Comparison of ENCODE assay signal across 26 cellular contexts in genomic region chr6:64250126-64250525, GRCh38.
DNase-seq lines count a peak whose midpoint lies in the region; ATAC-seq, FAIRE-seq and TF ChIP-seq lines count a peak whose summit lies in the region.
"Had no signal": no experiment of that assay in that cellular context is flagged by ENCODE, and none has a peak within 500 bp of the region (broad histone marks: within the 10 kb centered on the region; RNA-seq: fewer than 3 reads in every experiment).

No MANE protein-coding gene starts in this region.

- no peak for ATAC-seq in activated naive CD4-positive, alpha-beta T cell treated with anti-CD3 and anti-CD28 coated beads, Interleukin-2, amount 50 U/mL, for 72 hours
- ATAC-seq: body of pancreas; gastroesophageal sphincter; naive thymus-derived CD4-positive, alpha-beta T cell; pancreas; T-cell had no signal

- no peak overlapping the region for H3K27ac Mint-ChIP-seq in activated naive CD4-positive, alpha-beta T cell treated with anti-CD3 and anti-CD28 coated beads, Interleukin-2, amount 50 U/mL, for 72 hours
- H3K27ac Mint-ChIP-seq: activated naive CD4-positive, alpha-beta T cell treated with anti-CD3 and anti-CD28 coated beads, Interleukin-2, amount 50 U/mL, for 24 hours; activated T-helper 1 cell treated with anti-CD3 and anti-CD28 coated beads, Interleukin-12 subunit alpha, Interleukin-12 subunit beta, Interleukin-2, Interleukin-4 antibody, amounts not matched to agents 30 ng/mL and 10 ng/mL and 1 ng/mL, durations not matched to agents 14 hours and 24 hours and 36 hours; memory B cell; naive thymus-derived CD4-positive, alpha-beta T cell; T-cell had no signal

- TF ChIP-seq CTCF in choroid plexus epithelial cell (conservative IDR thresholded peaks at IDR 0.05; ENCODE audit: low read depth, low read length), result peak; percentile 60

- DNase-seq in Caki2 (ENCODE audit: low read depth), result peak; percentile 78
- peak; percentile 10 for DNase-seq in HTR-8/SVneo (ENCODE audit: insufficient read length, low spot score)
- peak; percentile 67 for DNase-seq in choroid plexus epithelial cell (ENCODE audit: low read depth)
- DNase-seq in kidney glomerular epithelial cell (lab: John Stamatoyannopoulos, UW), result peak; percentile 57
- DNase-seq in NCI-H748 (lab: John Stamatoyannopoulos, UW; ENCODE audit: unreplicated experiment), result no peak
- DNase-seq in DMS79 treated with DMSO at 0.1 percent for 48 hours (lab: John Stamatoyannopoulos, UW), result no peak
- DNase-seq in activated naive CD4-positive, alpha-beta T cell treated with anti-CD3 and anti-CD28 coated beads, Interleukin-2, amount 50 U/mL, for 72 hours (ENCODE audit: low spot score in 2 of 2), result no peak
- no peak for DNase-seq in NCI-H1417 treated with DMSO at 0.1 percent for 48 hours (lab: John Stamatoyannopoulos, UW)
- DNase-seq: ACHN; activated CD4-positive, alpha-beta T cell treated with anti-CD3 and anti-CD28 coated beads for 48 hours; body of pancreas; colonic mucosa; GM23248; naive thymus-derived CD4-positive, alpha-beta T cell; NCI-H1417; NCI-H526; pancreas; sigmoid colon; T-cell had no signal

- peaks cover 8 to 13% of the 10 kb centered on the region in 2 donors for H3K9me3 Mint-ChIP-seq in activated naive CD4-positive, alpha-beta T cell treated with anti-CD3 and anti-CD28 coated beads, Interleukin-2, amount 50 U/mL, for 72 hours
- H3K9me3 Mint-ChIP-seq: activated naive CD4-positive, alpha-beta T cell treated with anti-CD3 and anti-CD28 coated beads, Interleukin-2, amount 50 U/mL, for 24 hours had no signal

- in situ Hi-C loops in Caki2 (cut with HindIII; ENCODE audit: low pct_unique_long_range_greater_than_20kb, low sequenced_read_pairs), result no loop called here

- FAIRE-seq in HTR-8/SVneo (lab: Jason Lieb, UNC), result no peak
- FAIRE-seq: GM12891, GM19239, pancreas had no signal

- no peak overlapping the region for H3K4me3 ChIP-seq in choroid plexus epithelial cell (ENCODE audit: low read depth, low read length)
- H3K4me3 ChIP-seq: body of pancreas, colonic mucosa, gastroesophageal sphincter, GM23248, pancreas, sigmoid colon, vagina had no signal

- no peaks in the 10 kb centered on the region for H3K36me3 Mint-ChIP-seq in activated naive CD4-positive, alpha-beta T cell treated with anti-CD3 and anti-CD28 coated beads, Interleukin-2, amount 50 U/mL, for 72 hours
- H3K36me3 Mint-ChIP-seq: activated naive CD4-positive, alpha-beta T cell treated with anti-CD3 and anti-CD28 coated beads, Interleukin-2, amount 50 U/mL, for 24 hours; memory B cell; naive thymus-derived CD4-positive, alpha-beta T cell; T-cell had no signal

Comparison
In these comparisons a context has a peak if more than half of its experiments do, and no peak if none do; other contexts are left out.
1. DNase-seq: peak in Caki2 (single experiment), HTR-8/SVneo (single experiment), choroid plexus epithelial cell (single experiment) and kidney glomerular epithelial cell (single experiment); none in NCI-H748 (single experiment), DMS79 treated with DMSO at 0.1 percent for 48 hours (single experiment), activated naive CD4-positive, alpha-beta T cell treated with anti-CD3 and anti-CD28 coated beads, Interleukin-2, amount 50 U/mL, for 72 hours (0 of 2) and NCI-H1417 treated with DMSO at 0.1 percent for 48 hours (single experiment).